ENCODE assay signal across 39 cellular contexts in the genomic region with DNA sequence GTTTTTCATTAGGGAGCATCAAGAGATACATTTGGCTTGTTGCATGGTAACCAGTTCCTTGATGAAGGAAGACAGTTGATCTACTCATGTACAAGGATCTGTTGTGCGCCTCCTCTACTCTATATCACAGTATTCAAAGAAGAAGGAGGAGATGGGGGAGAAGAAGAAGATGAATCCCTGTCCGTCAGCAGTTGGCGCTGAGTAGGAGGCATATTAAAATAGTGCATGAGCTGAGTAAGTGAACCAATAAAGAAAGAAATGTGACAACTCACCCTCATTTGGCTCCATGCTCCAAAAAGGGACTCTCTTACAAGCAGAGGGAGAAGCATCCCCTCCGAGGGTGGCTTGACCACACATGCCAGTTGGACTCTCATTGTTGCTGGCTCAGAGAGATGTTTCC. TPM values are rescaled to one million over a fixed set of nuclear protein-coding genes. Genes with fewer than 3 reads are reported as not detected.
"Had no signal": no experiment of that assay in that cellular context is flagged by ENCODE, and none has a peak within 500 bp of the region (broad histone marks: within the 10 kb centered on the region; RNA-seq: fewer than 3 reads in every experiment).

No MANE protein-coding gene starts in this region.

- H3K36me3 ChIP-seq: MG63 had no signal

- DNase-seq: Karpas-422, Kasumi-1, MG63, MM.1S, MV-4-11, NCI-H1048, NCI-H1092, NCI-H1092 treated with DMSO at 0.1 percent for 48 hours, NCI-H1105, NCI-H1105 treated with DMSO at 0.1 percent for 48 hours, NCI-H1417, NCI-H1417 treated with DMSO at 0.1 percent for 48 hours, NCI-H1436, NCI-H1436 treated with DMSO at 0.1 percent for 48 hours, NCI-H146, NCI-H1694, NCI-H1694 treated with DMSO at 0.1 percent for 48 hours, NCI-H187, NCI-H187 treated with DMSO at 0.1 percent for 48 hours, NCI-H1930, NCI-H2029, NCI-H2029 treated with DMSO at 0.1 percent for 48 hours, NCI-H2081, NCI-H2081 treated with DMSO at 0.1 percent for 48 hours, NCI-H2107, NCI-H2171, NCI-H2171 treated with DMSO at 0.1 percent for 48 hours, NCI-H2227 treated with DMSO at 0.1 percent for 48 hours, NCI-H226, NCI-H345, NCI-H446, NCI-H446 treated with DMSO at 0.1 percent for 48 hours, NCI-H510A, NCI-H510A treated with DMSO at 0.1 percent for 48 hours, NCI-H524 had no signal

- H3K9me3 ChIP-seq: MG63 had no signal

- H3K4me3 ChIP-seq: MG63 had no signal

RNA-seq across cellular contexts. Expression of gene NPS, which starts 20.1 kb away (rescaled TPM):
- total RNA-seq: LHCN-M2, M059J, MCF 10A, NCI-H460 had no signal
